ENCODE assay signal across 8 cellular contexts in genomic region chr9:112091805-112092204, GRCh38.
DNase-seq lines count a peak whose midpoint lies in the region; ATAC-seq and TF ChIP-seq lines count a peak whose summit lies in the region.

No MANE protein-coding gene starts in this region.

- H3K9me3 ChIP-seq in OCI-LY1 (ENCODE audit: low read length) = no peaks in the 10 kb centered on the region
- H3K9me3 ChIP-seq in uterus = no peaks in the 10 kb centered on the region

- H3K4me2 ChIP-seq in OCI-LY1 (ENCODE audit: low read length) = no peak overlapping the region

- H3K4me3 ChIP-seq in GM12865 (ENCODE audit: low read depth, low read length) = no peak overlapping the region
- H3K4me3 ChIP-seq in OCI-LY1 (ENCODE audit: low read depth, low read length, poor library complexity, severe bottlenecking) = no peak overlapping the region
- H3K4me3 ChIP-seq in fibroblast of pulmonary artery (replicated peaks; ENCODE audit: low read depth, low read length) = no peak overlapping the region
- no peak overlapping the region for H3K4me3 ChIP-seq in uterus

- H3F3A ChIP-seq in OCI-LY1 (ENCODE audit: insufficient read depth, low read length) = no peaks in the 10 kb centered on the region

- intact Hi-C loops in uterus (cut with DNase I; ENCODE audit: low total_unique reads) = no loop called here

- TF ChIP-seq POLR2A in uterus (IDR thresholded peaks at IDR 0.05) = no peak

- ATAC-seq in GM19467 (IDR thresholded peaks at IDR 0.05; ENCODE audit: unreplicated experiment) = no peak
- ATAC-seq in GM19463 (IDR thresholded peaks at IDR 0.05; ENCODE audit: unreplicated experiment) = no peak

- H3K36me3 ChIP-seq in OCI-LY1 (ENCODE audit: insufficient read depth, low read length) (no peaks in the 10 kb centered on the region), uterus (no peaks in the 10 kb centered on the region)

- peaks cover 10% of the 10 kb centered on the region for H3K4me1 ChIP-seq in OCI-LY1 (ENCODE audit: insufficient read depth, low read length, severe bottlenecking)
- H3K4me1 ChIP-seq in uterus = no peaks in the 10 kb centered on the region

- no peak overlapping the region for H3K9ac ChIP-seq in OCI-LY1 (ENCODE audit: low read length)

- no peaks in the 10 kb centered on the region for H3K79me2 ChIP-seq in OCI-LY1 (ENCODE audit: insufficient read depth, low read length)

- TF ChIP-seq CTCF in 22Rv1 (IDR thresholded peaks at IDR 0.05) = peak; percentile 49
- TF ChIP-seq CTCF in GM12865 (IDR thresholded peaks at IDR 0.05; ENCODE audit: insufficient read depth, low read depth, low read length, missing control alignments) = peak; percentile 35
- peak; percentile 47 for TF ChIP-seq CTCF in OCI-LY1 (IDR thresholded peaks at IDR 0.05; ENCODE audit: low read length)
- peak; percentile 46 for TF ChIP-seq CTCF in fibroblast of pulmonary artery (IDR thresholded peaks at IDR 0.05; ENCODE audit: low read length, missing control alignments)
- no peak for TF ChIP-seq CTCF in uterus (IDR thresholded peaks at IDR 0.05)

- no peak overlapping the region for H2AFZ ChIP-seq in OCI-LY1 (ENCODE audit: low read length)

- H3K27me3 ChIP-seq in OCI-LY1 (ENCODE audit: insufficient read depth, low read length) (no peaks in the 10 kb centered on the region), uterus (no peaks in the 10 kb centered on the region)

- no peaks in the 10 kb centered on the region for H3K9me2 ChIP-seq in OCI-LY1 (ENCODE audit: low read depth, low read length)

- no peak for DNase-seq in GM12865 (ENCODE audit: low read depth)
- DNase-seq in fibroblast of pulmonary artery (ENCODE audit: low read depth) = peak; percentile 52
- DNase-seq in A172 (ENCODE audit: low spot score) = no peak
- DNase-seq in uterus = no peak

- no peaks in the 10 kb centered on the region for H4K20me1 ChIP-seq in OCI-LY1 (ENCODE audit: insufficient read depth, low read length)

- H3K27ac ChIP-seq in 22Rv1 (no peak overlapping the region), OCI-LY1 (ENCODE audit: low read depth, low read length, poor library complexity, severe bottlenecking) (no peak overlapping the region), uterus (no peak overlapping the region)

Comparison
In these comparisons a context has a peak if more than half of its experiments do, and no peak if none do; other contexts are left out.
1. CTCF ChIP-seq: peak in 22Rv1 (single experiment), GM12865 (single experiment), OCI-LY1 (single experiment) and fibroblast of pulmonary artery (single experiment); none in uterus (0 of 4).